ENCODE assay signal across 15 cellular contexts in genomic region chr7:20111821-20112542, GRCh38.
DNase-seq lines count a peak whose midpoint lies in the region; ATAC-seq and TF ChIP-seq lines count a peak whose summit lies in the region.
"Had no signal": no experiment of that assay in that cellular context is flagged by ENCODE, and none has a peak within 500 bp of the region (broad histone marks: within the 10 kb centered on the region; RNA-seq: fewer than 3 reads in every experiment).

No MANE protein-coding gene starts in this region.

- CTCF ChIA-PET in WTC11 (lab: Charles Lee) = interaction anchor here (2.1 kb wide), 1 partner anchor 61 kb away, joined by 5 read pairs; no protein-coding TSS in a partner anchor

- peak; percentile 48 to 66 for ATAC-seq in activated T-cell treated with anti-CD3 and anti-CD28 coated beads, Interleukin-2, amount 50 U/mL, for 72 hours (replicated peaks in 1 of 2)
- no peak for ATAC-seq in WTC11
- ATAC-seq in stimulated activated naive CD8-positive, alpha-beta T cell treated with anti-CD3 and anti-CD28 coated beads, Interleukin-15, amount 100 ng/mL, for 72 hours = peak; percentile 74
- ATAC-seq in GM21515 (IDR thresholded peaks at IDR 0.05; ENCODE audit: unreplicated experiment) = no peak
- no peak for ATAC-seq in GM19035 (IDR thresholded peaks at IDR 0.05; ENCODE audit: unreplicated experiment)
- ATAC-seq: A549, HepG2 had no signal

- TF ChIP-seq CTCF in WTC11 (IDR thresholded peaks at IDR 0.05) = no peak

- no peak for DNase-seq in activated T-cell treated with anti-CD3 and anti-CD28 coated beads, Interleukin-2, amount 50 U/mL, for 72 hours
- no peak for DNase-seq in activated T-cell treated with anti-CD3 and anti-CD28 coated beads, Interleukin-2, amount 50 U/mL, for 1 hour
- DNase-seq in WTC11 (ENCODE audit: low spot score) (no peak), kidney tubule cell (ENCODE audit: low spot score) (peak; percentile 28)
- DNase-seq in stimulated activated naive CD8-positive, alpha-beta T cell treated with anti-CD3 and anti-CD28 coated beads, Interleukin-15, amount 100 ng/mL, for 72 hours = no peak
- DNase-seq: CD4-positive, alpha-beta T cell; H9; KBM-7; NCI-H1694 treated with DMSO at 0.1 percent for 48 hours; Peyer's patch; Right ventricle myocardium superior had no signal

- peaks cover 0 to 1% of the 10 kb centered on the region in 2 donors for H3K36me3 Mint-ChIP-seq in activated T-cell treated with anti-CD3 and anti-CD28 coated beads, Interleukin-2, amount 50 U/mL, for 72 hours (ENCODE audit: insufficient read depth in 2 of 2)
- H3K36me3 Mint-ChIP-seq in WTC11 = peaks cover 16% of the 10 kb centered on the region

- POLR2A ChIA-PET in WTC11 (lab: Charles Lee) = interaction anchor here (1.8 kb wide), 1 partner anchor 13 kb away, joined by 3 read pairs; no protein-coding TSS in a partner anchor

- H3K9me3 Mint-ChIP-seq in activated T-cell treated with anti-CD3 and anti-CD28 coated beads, Interleukin-2, amount 50 U/mL, for 72 hours = peaks cover 0 to 2% of the 10 kb centered on the region in 2 donors
- peaks cover 3% of the 10 kb centered on the region; the same call in 1 of the 2 replicates for H3K9me3 Mint-ChIP-seq in WTC11
- no peaks in the 10 kb centered on the region for H3K9me3 Mint-ChIP-seq in stimulated activated naive CD8-positive, alpha-beta T cell treated with anti-CD3 and anti-CD28 coated beads, Interleukin-15, amount 100 ng/mL, for 72 hours
- H3K9me3 Mint-ChIP-seq: CD4-positive, alpha-beta T cell; H9 had no signal

- peaks cover 27% of the 10 kb centered on the region for H3K4me1 Mint-ChIP-seq in activated T-cell treated with anti-CD3 and anti-CD28 coated beads, Interleukin-2, amount 50 U/mL, for 72 hours (ENCODE audit: low read depth)
- H3K4me1 Mint-ChIP-seq in WTC11 = peaks cover 83% of the 10 kb centered on the region
- H3K4me1 Mint-ChIP-seq in stimulated activated naive CD8-positive, alpha-beta T cell treated with anti-CD3 and anti-CD28 coated beads, Interleukin-15, amount 100 ng/mL, for 72 hours = peaks cover 4% of the 10 kb centered on the region

- H3K27me3 Mint-ChIP-seq in activated T-cell treated with anti-CD3 and anti-CD28 coated beads, Interleukin-2, amount 50 U/mL, for 72 hours (ENCODE audit: low read depth) = peaks cover 13% of the 10 kb centered on the region
- H3K27me3 Mint-ChIP-seq in WTC11 (ENCODE audit: low read depth) = no peaks in the 10 kb centered on the region
- H3K27me3 Mint-ChIP-seq in stimulated activated naive CD8-positive, alpha-beta T cell treated with anti-CD3 and anti-CD28 coated beads, Interleukin-15, amount 100 ng/mL, for 72 hours = peaks cover 11% of the 10 kb centered on the region
- H3K27me3 Mint-ChIP-seq: CD4-positive, alpha-beta T cell had no signal

- no peak overlapping the region for H3K27ac Mint-ChIP-seq in activated T-cell treated with anti-CD3 and anti-CD28 coated beads, Interleukin-2, amount 50 U/mL, for 72 hours
- peak overlapping the region; percentile 55 for H3K27ac Mint-ChIP-seq in WTC11
- no peak overlapping the region for H3K27ac Mint-ChIP-seq in stimulated activated naive CD8-positive, alpha-beta T cell treated with anti-CD3 and anti-CD28 coated beads, Interleukin-15, amount 100 ng/mL, for 72 hours
- H3K27ac Mint-ChIP-seq: CD4-positive, alpha-beta T cell had no signal

- no peak overlapping the region for H3K4me3 Mint-ChIP-seq in activated T-cell treated with anti-CD3 and anti-CD28 coated beads, Interleukin-2, amount 50 U/mL, for 72 hours
- no peak overlapping the region for H3K4me3 Mint-ChIP-seq in WTC11
- no peak overlapping the region for H3K4me3 Mint-ChIP-seq in stimulated activated naive CD8-positive, alpha-beta T cell treated with anti-CD3 and anti-CD28 coated beads, Interleukin-15, amount 100 ng/mL, for 72 hours
- H3K4me3 Mint-ChIP-seq: CD4-positive, alpha-beta T cell; H9 had no signal

TF ChIP-seq in WTC11, 78 proteins besides CTCF, POLR2A, EP300 and RAD21:
- TF ChIP-seq FOXP4 (CRISPR knock-in tag; IDR thresholded peaks at IDR 0.05) (no peak), ZNF281 (CRISPR knock-in tag; IDR thresholded peaks at IDR 0.05) (no peak), ZNF138 (CRISPR knock-in tag; conservative IDR thresholded peaks at IDR 0.05) (no peak), FOXK1 (CRISPR knock-in tag; IDR thresholded peaks at IDR 0.05) (no peak), ZNF671 (CRISPR knock-in tag; IDR thresholded peaks at IDR 0.05) (no peak), AR (CRISPR knock-in tag; IDR thresholded peaks at IDR 0.05) (no peak), ZBTB21 (CRISPR knock-in tag; IDR thresholded peaks at IDR 0.05; ENCODE audit: borderline replicate concordance) (no peak), CREB1 (CRISPR knock-in tag; IDR thresholded peaks at IDR 0.05) (no peak), MXD4 (CRISPR knock-in tag; IDR thresholded peaks at IDR 0.05; ENCODE audit: borderline replicate concordance) (no peak), IRF2 (CRISPR knock-in tag; IDR thresholded peaks at IDR 0.05; ENCODE audit: borderline replicate concordance, low read depth) (no peak), RORB (CRISPR knock-in tag; IDR thresholded peaks at IDR 0.05) (no peak), SP1 (CRISPR knock-in tag; conservative IDR thresholded peaks at IDR 0.05) (no peak), ZNF263 (CRISPR knock-in tag; IDR thresholded peaks at IDR 0.05; ENCODE audit: low read depth) (no peak), ZNF121 (CRISPR knock-in tag; IDR thresholded peaks at IDR 0.05) (no peak)

Comparison
In these comparisons a context has a peak if more than half of its experiments do, and no peak if none do; other contexts are left out.
1. ATAC-seq: peak in activated T-cell treated with anti-CD3 and anti-CD28 coated beads, Interleukin-2, amount 50 U/mL, for 72 hours (2 of 2) and stimulated activated naive CD8-positive, alpha-beta T cell treated with anti-CD3 and anti-CD28 coated beads, Interleukin-15, amount 100 ng/mL, for 72 hours (single experiment); none in WTC11 (single experiment), GM21515 (single experiment) and GM19035 (single experiment).